In the genomic region with DNA sequence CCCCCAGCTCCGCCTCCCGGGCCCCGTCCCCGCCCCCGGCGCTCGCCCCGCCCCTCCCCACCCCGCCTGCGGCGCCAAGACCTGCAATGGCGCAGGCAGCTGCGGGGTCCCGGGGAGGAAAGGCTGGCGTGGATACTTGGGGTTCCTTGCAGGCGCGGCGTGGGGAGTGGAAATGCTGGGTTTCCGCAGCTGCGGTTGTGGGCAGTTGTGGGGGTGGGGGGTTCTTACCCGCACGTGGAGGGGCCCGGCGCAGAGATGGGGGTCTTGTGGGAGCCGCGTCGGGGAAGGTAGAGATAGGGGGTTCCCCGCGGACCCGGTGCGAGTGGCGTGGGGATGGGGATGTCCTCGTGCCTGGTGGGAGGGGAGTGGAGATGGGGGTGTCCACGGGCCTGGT, we compare ENCODE assay signal across 8 cellular contexts. TPM values are rescaled to one million over a fixed set of nuclear protein-coding genes. Genes with fewer than 3 reads are reported as not detected.
DNase-seq lines count a peak whose midpoint lies in the region; ATAC-seq, FAIRE-seq and TF ChIP-seq lines count a peak whose summit lies in the region.

No MANE protein-coding gene starts in this region.

- H3K9ac ChIP-seq in MM.1S (ENCODE audit: low read length), result peak overlapping the region; percentile 68

- H3F3A ChIP-seq in MM.1S (ENCODE audit: insufficient read depth, low read length), result no peaks in the 10 kb centered on the region

- H3K27ac ChIP-seq in C4-2B (0 out of 2 replicates have a peak overlapping the region, but pooled peaks have one; percentile 37), MM.1S (ENCODE audit: low read length) (peak overlapping the region; percentile 81; the same call in 1 of the 2 replicates), mesodermal cell (ENCODE audit: low read depth, low read length, severe bottlenecking) (peak overlapping the region; percentile 74)

- H2AFZ ChIP-seq in MM.1S (ENCODE audit: low read length), result no peak overlapping the region

- no peaks in the 10 kb centered on the region for H3K9me2 ChIP-seq in MM.1S (replicated peaks; ENCODE audit: insufficient read depth, low read length)

- 0 to 5% methylated on average over 4 to 9 of the region's 34 CpGs for WGBS in mesodermal cell (ENCODE audit: insufficient coverage in 2 of 2), 2 experiments

- DNase-seq in MM.1S, result no peak
- no peak for DNase-seq in bronchial epithelial cell (ENCODE audit: low read depth)
- no peak for DNase-seq in GM19238 (ENCODE audit: insufficient read length, low spot score)
- DNase-seq in HuH-7.5 (ENCODE audit: low spot score), result no peak
- DNase-seq in G401 (ENCODE audit: low spot score), result no peak

- ATAC-seq in GM21526 (IDR thresholded peaks at IDR 0.05; ENCODE audit: low FRiP score, unreplicated experiment), result peak; percentile 28

- H3K79me2 ChIP-seq in MM.1S (ENCODE audit: low read length), result peaks cover 43% of the 10 kb centered on the region

- FAIRE-seq in bronchial epithelial cell (lab: Jason Lieb, UNC), result no peak

- no peaks in the 10 kb centered on the region for H3K9me3 ChIP-seq in MM.1S (replicated peaks; ENCODE audit: insufficient read depth, low read length)
- H3K9me3 ChIP-seq in mesodermal cell (ENCODE audit: control insufficient read depth, low read length), result peaks cover 5% of the 10 kb centered on the region

- in situ Hi-C loops in G401 (cut with HindIII; ENCODE audit: low sequenced_read_pairs), result no loop called here

- no peaks in the 10 kb centered on the region for H3K36me3 ChIP-seq in MM.1S (replicated peaks; ENCODE audit: insufficient read depth, low read length)
- H3K36me3 ChIP-seq in bronchial epithelial cell (ENCODE audit: control insufficient read depth, insufficient read depth, low read length), result no peaks in the 10 kb centered on the region
- peaks cover 9% of the 10 kb centered on the region for H3K36me3 ChIP-seq in mesodermal cell (ENCODE audit: control insufficient read depth, insufficient read depth, low read length)

- H3K27me3 ChIP-seq in MM.1S (replicated peaks; ENCODE audit: insufficient read depth, low read length), result no peaks in the 10 kb centered on the region
- no peaks in the 10 kb centered on the region for H3K27me3 ChIP-seq in bronchial epithelial cell (ENCODE audit: control insufficient read depth, insufficient read depth, low read length)

- peak overlapping the region; percentile 63 for H3K4me3 ChIP-seq in MM.1S (ENCODE audit: low read length)
- H3K4me3 ChIP-seq in bronchial epithelial cell (ENCODE audit: low read depth, low read length), result peak overlapping the region; percentile 65
- peak overlapping the region; percentile 58 for H3K4me3 ChIP-seq in mesodermal cell (ENCODE audit: extremely low read depth, insufficient read depth, low read length, poor library complexity, severe bottlenecking)

- H4K20me1 ChIP-seq in MM.1S (ENCODE audit: insufficient read depth, low read length), result no peaks in the 10 kb centered on the region

- TF ChIP-seq CTCF in C4-2B (conservative IDR thresholded peaks at IDR 0.05) (no peak), MM.1S (IDR thresholded peaks at IDR 0.05; ENCODE audit: low read length) (no peak), bronchial epithelial cell (IDR thresholded peaks at IDR 0.05; ENCODE audit: insufficient read depth, low read length, severe bottlenecking) (no peak)

- peak overlapping the region; percentile 47; the same call in 1 of the 2 replicates for H3K4me2 ChIP-seq in MM.1S (ENCODE audit: low read depth, low read length)

- 0 out of 2 replicates have a peak, but pooled peaks cover 9% of the 10 kb centered on the region for H3K4me1 ChIP-seq in MM.1S (ENCODE audit: low read length)
- H3K4me1 ChIP-seq in mesodermal cell (ENCODE audit: control insufficient read depth, insufficient read depth, low read length, poor library complexity, severe bottlenecking), result peaks cover 4% of the 10 kb centered on the region

RNA-seq across cellular contexts. Expression of gene ASMTL, which starts 0.7 kb away (rescaled TPM):
- 4.7 and 7.7 TPM in 2 replicates for total RNA-seq in bronchial epithelial cell
- polyA plus RNA-seq in mesodermal cell (2013, experiment 1 of 2), result 58.7 TPM
- 48.4 TPM for polyA plus RNA-seq in mesodermal cell (2013, experiment 2 of 2)
- total RNA-seq in G401 (2014; rRNA removed; shearing (Covaris generic)), result 214 and 257 TPM in 2 replicates

Comparison
In these comparisons a context has a peak if more than half of its experiments do, and no peak if none do; other contexts are left out.
1. RNA of gene ASMTL, which starts 0.7 kb away (total RNA-seq): 214 to 257 TPM in G401; 4.7 to 7.7 TPM in bronchial epithelial cell; every median in the first group is over 10 times any median in the second.
2. Peak in every context shown above with its lines, with median percentiles within 50 percentile points of each other: H3K27ac ChIP-seq and H3K4me3 ChIP-seq.